In genomic region chr12:449203-449602, GRCh38 we compare ENCODE assay signal across 24 cellular contexts.
"Had no signal": no experiment of that assay in that cellular context is flagged by ENCODE, and none has a peak within 500 bp of the region (broad histone marks: within the 10 kb centered on the region; RNA-seq: fewer than 3 reads in every experiment).

No MANE protein-coding gene starts in this region.

- DNase-seq: activated CD4-positive, alpha-beta memory T cell treated with anti-CD3 and anti-CD28 coated beads, Interleukin-2, amount 10 ng/mL, durations not matched to agents 7 days and 5 days; activated CD4-positive, alpha-beta T cell treated with anti-CD3 and anti-CD28 coated beads, Interleukin-2, amount 10 ng/mL, durations not matched to agents 24 days and 14 days; activated CD4-positive, CD25-positive, alpha-beta regulatory T cell treated with anti-CD3 and anti-CD28 coated beads, Interleukin-2, amount 50 U/mL, for 72 hours; activated CD8-positive, alpha-beta memory T cell treated with anti-CD3 and anti-CD28 coated beads, Interleukin-2, amount 50 U/mL, for 48 hours; activated gamma-delta T cell; activated naive CD4-positive, alpha-beta T cell treated with anti-CD3 and anti-CD28 coated beads, Interleukin-2, amount 10 ng/mL, durations not matched to agents 7 days and 5 days; activated naive CD8-positive, alpha-beta T cell treated with anti-CD3 and anti-CD28 coated beads, Interleukin-2, amount 10 ng/mL, durations not matched to agents 7 days and 5 days; activated T-cell treated with anti-CD3 and anti-CD28 coated beads, Interleukin-2, amount 50 U/mL, for 24 hours; cerebellar nuclear complex; colonic mucosa; effector CD8-positive, alpha-beta T cell; esophagus squamous epithelium; foreskin melanocyte; heart right ventricle; left lung; lower lobe of right lung; mesenchymal stem cell; sigmoid colon; small intestine; stimulated activated CD4-positive, alpha-beta T cell treated with anti-CD3 and anti-CD28 coated beads, Interleukin-1b, Interleukin-23, amount 100 ng/mL, for 48 hours; stimulated activated CD4-positive, alpha-beta T cell treated with anti-CD3 and anti-CD28 coated beads, Interleukin-4, amount 100 ng/mL, for 4 hours; stimulated activated CD8-positive, alpha-beta memory T cell treated with anti-CD3 and anti-CD28 coated beads, Interleukin-4, amount 100 ng/mL, for 48 hours; tibial artery; upper lobe of right lung had no signal
